Comparison of ENCODE assay signal across 1 cellular context in genomic region chr15:74785716-74786032, GRCh38.
TF ChIP-seq lines count a peak whose summit lies in the region.

No MANE protein-coding gene starts in this region.

TF ChIP-seq in HEK293, 187 proteins besides CTCF, POLR2A, EP300 and RAD21 (continued from another document):
- TF ChIP-seq, protein P1, sequence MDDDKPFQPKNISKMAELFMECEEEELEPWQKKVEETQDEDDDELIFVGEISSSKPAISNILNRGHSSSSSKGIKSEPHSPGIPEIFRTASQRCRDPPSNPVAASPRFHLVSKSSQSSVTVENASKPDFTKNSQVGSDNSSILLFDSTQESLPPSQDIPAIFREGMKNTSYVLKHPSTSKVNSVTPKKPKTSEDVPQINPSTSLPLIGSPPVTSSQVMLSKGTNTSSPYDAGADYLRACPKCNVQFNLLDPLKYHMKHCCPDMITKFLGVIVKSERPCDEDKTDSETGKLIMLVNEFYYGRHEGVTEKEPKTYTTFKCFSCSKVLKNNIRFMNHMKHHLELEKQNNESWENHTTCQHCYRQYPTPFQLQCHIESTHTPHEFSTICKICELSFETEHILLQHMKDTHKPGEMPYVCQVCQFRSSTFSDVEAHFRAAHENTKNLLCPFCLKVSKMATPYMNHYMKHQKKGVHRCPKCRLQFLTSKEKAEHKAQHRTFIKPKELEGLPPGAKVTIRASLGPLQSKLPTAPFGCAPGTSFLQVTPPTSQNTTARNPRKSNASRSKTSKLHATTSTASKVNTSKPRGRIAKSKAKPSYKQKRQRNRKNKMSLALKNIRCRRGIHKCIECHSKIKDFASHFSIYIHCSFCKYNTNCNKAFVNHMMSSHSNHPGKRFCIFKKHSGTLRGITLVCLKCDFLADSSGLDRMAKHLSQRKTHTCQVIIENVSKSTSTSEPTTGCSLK (tag by site-specific recombination; IDR thresholded peaks at IDR 0.05), result no peak
